ENCODE assay signal across 8 cellular contexts in genomic region chr9:73023025-73023541, GRCh38.
A peak's percentile ranks its signal among the peaks of the same experiment; 100 is the strongest.
DNase-seq lines count a peak whose midpoint lies in the region; ATAC-seq and TF ChIP-seq lines count a peak whose summit lies in the region.

No MANE protein-coding gene starts in this region.

- POLR2A ChIA-PET in BJ (lab: Charles Lee) = interaction anchor here (0.6 kb wide), 1 partner anchor 72 kb away, joined by 3 read pairs; no protein-coding TSS in a partner anchor
- POLR2A ChIA-PET in MCF 10A (lab: Yijun Ruan, JAX) = interaction anchor here (0.7 to 1.0 kb wide), 3 partner anchors 52 to 166 kb away, joined by 3 to 4 read pairs (median 3); no protein-coding TSS in a partner anchor

- no peaks in the 10 kb centered on the region for H3K9me3 Mint-ChIP-seq in MCF 10A (ENCODE audit: unreplicated experiment)

- no peak overlapping the region for H3K4me3 Mint-ChIP-seq in MCF 10A (ENCODE audit: unreplicated experiment)

- TF ChIP-seq CTCF in BJ (IDR thresholded peaks at IDR 0.05; ENCODE audit: insufficient read depth, low read depth, low read length) (peak; percentile 74), MCF 10A (IDR thresholded peaks at IDR 0.05; ENCODE audit: unreplicated experiment) (peak; percentile 78)

- no TSS peak for BruUV-seq in MCF 10A (replicated peaks; lab: Mats Ljungman, UMichigan)

- no peaks in the 10 kb centered on the region for H3K4me1 Mint-ChIP-seq in MCF 10A (ENCODE audit: insufficient read depth, unreplicated experiment)

- CTCF ChIA-PET in BJ (lab: Yijun Ruan, JAX) = interaction anchor here (0.6 to 3.5 kb wide), 28 partner anchors 8 to 1303 kb away, joined by 3 to 19 read pairs (median 4); no protein-coding TSS in a partner anchor
- CTCF ChIA-PET in MCF 10A (lab: Yijun Ruan, JAX) = interaction anchor here (0.5 to 3.7 kb wide), 46 partner anchors 9 to 1970 kb away, joined by 3 to 67 read pairs (median 4); no protein-coding TSS in a partner anchor

- H3K27ac Mint-ChIP-seq in MCF 10A (ENCODE audit: low read depth, unreplicated experiment) = no peak overlapping the region

- H3K27me3 ChIP-seq in BJ (ENCODE audit: control insufficient read depth, insufficient read depth, low read length) = no peaks in the 10 kb centered on the region

- ATAC-seq in GM19395 (IDR thresholded peaks at IDR 0.05; ENCODE audit: unreplicated experiment) (peak; percentile 76), GM19463 (IDR thresholded peaks at IDR 0.05; ENCODE audit: unreplicated experiment) (no peak)

- H3K36me3 ChIP-seq in BJ (ENCODE audit: control insufficient read depth, insufficient read depth, low read length) = no peaks in the 10 kb centered on the region

- H3K36me3 Mint-ChIP-seq in MCF 10A (ENCODE audit: insufficient read depth, unreplicated experiment) = no peaks in the 10 kb centered on the region

- H3K27me3 Mint-ChIP-seq in MCF 10A (ENCODE audit: insufficient read depth, unreplicated experiment) = peaks cover 72% of the 10 kb centered on the region

- no peak overlapping the region for H3K4me3 ChIP-seq in BJ (ENCODE audit: low read depth, low read length)

- intact Hi-C loops in MCF 10A (cut with micrococcal nuclease) = loop anchor here (1.0 to 5.0 kb wide), 4 partner anchors 152 to 741 kb away; no protein-coding TSS in a partner anchor

- DNase-seq in BJ (ENCODE audit: low read depth) (no peak), LHCN-M2 (ENCODE audit: low read depth) (peak; percentile 77), T follicular helper cell (ENCODE audit: low read depth) (peak; percentile 16), MCF 10A (ENCODE audit: unreplicated experiment) (peak; percentile 81), islet precursor cell (peak; percentile 52)
- peak; percentile 12 to 35 for DNase-seq in stimulated activated CD4-positive, alpha-beta T cell treated with anti-CD3 and anti-CD28 coated beads, Interleukin-1b, Interleukin-23, amount 100 ng/mL, for 4 hours (ENCODE audit: low read depth in 2 of 2)
